In genomic region chr17:28493467-28493866, GRCh38 we compare ENCODE assay signal across 27 cellular contexts. TPM values are rescaled to one million over a fixed set of nuclear protein-coding genes. Genes with fewer than 3 reads are reported as not detected.
DNase-seq lines count a peak whose midpoint lies in the region; ATAC-seq and TF ChIP-seq lines count a peak whose summit lies in the region.
"Had no signal": no experiment of that assay in that cellular context is flagged by ENCODE, and none has a peak within 500 bp of the region (broad histone marks: within the 10 kb centered on the region; RNA-seq: fewer than 3 reads in every experiment).

No MANE protein-coding gene starts in this region.

- H3K9me3 ChIP-seq in BE2C: no peaks in the 10 kb centered on the region
- H3K9me3 ChIP-seq: body of pancreas, gastroesophageal sphincter, thoracic aorta had no signal

- H3K9me3 Mint-ChIP-seq in stimulated activated memory B cell treated with anti-CD40 and anti-IgM and Interleukin-4, amounts not matched to agents 10 μg/mL and 1 μg/mL and 100 μg/mL, for 72 hours: no peaks in the 10 kb centered on the region
- H3K9me3 Mint-ChIP-seq: activated T-cell treated with anti-CD3 and anti-CD28 coated beads, Interleukin-2, amount 50 U/mL, for 4 hours; memory B cell; T-helper 1 cell treated with Interleukin-12 subunit alpha and Interleukin-12 subunit beta and Interleukin-4 antibody, amounts not matched to agents 30 μg/mL and 1 μg/mL, for 36 hours had no signal

- H3K4me3 Mint-ChIP-seq in stimulated activated memory B cell treated with anti-CD40 and anti-IgM and Interleukin-4, amounts not matched to agents 10 μg/mL and 1 μg/mL and 100 μg/mL, for 72 hours: no peak overlapping the region
- H3K4me3 Mint-ChIP-seq: activated CD4-positive, alpha-beta T cell treated with anti-CD3 and anti-CD28 coated beads for 36 hours; activated T-cell treated with anti-CD3 and anti-CD28 coated beads, Interleukin-2, amount 50 U/mL, for 4 hours; memory B cell; T-helper 1 cell treated with Interleukin-12 subunit alpha and Interleukin-12 subunit beta and Interleukin-4 antibody, amounts not matched to agents 30 μg/mL and 1 μg/mL, for 36 hours had no signal

- no peaks in the 10 kb centered on the region for H3K36me3 Mint-ChIP-seq in stimulated activated memory B cell treated with anti-CD40 and anti-IgM and Interleukin-4, amounts not matched to agents 10 μg/mL and 1 μg/mL and 100 μg/mL, for 72 hours
- H3K36me3 Mint-ChIP-seq: memory B cell had no signal

- H3K27me3 Mint-ChIP-seq in stimulated activated memory B cell treated with anti-CD40 and anti-IgM and Interleukin-4, amounts not matched to agents 10 μg/mL and 1 μg/mL and 100 μg/mL, for 72 hours: no peaks in the 10 kb centered on the region

- peak overlapping the region; percentile 34 for H3K27ac Mint-ChIP-seq in stimulated activated memory B cell treated with anti-CD40 and anti-IgM and Interleukin-4, amounts not matched to agents 10 μg/mL and 1 μg/mL and 100 μg/mL, for 72 hours
- H3K27ac Mint-ChIP-seq: activated CD4-positive, alpha-beta T cell treated with anti-CD3 and anti-CD28 coated beads for 36 hours; memory B cell; T-helper 1 cell treated with Interleukin-12 subunit alpha and Interleukin-12 subunit beta and Interleukin-4 antibody, amounts not matched to agents 30 μg/mL and 1 μg/mL, for 36 hours had no signal

- no peak overlapping the region for H3K4me3 ChIP-seq in BE2C (ENCODE audit: low read depth, low read length)
- H3K4me3 ChIP-seq: body of pancreas, gastroesophageal sphincter, SK-N-MC, thoracic aorta had no signal

- TF ChIP-seq CTCF in BE2C (IDR thresholded peaks at IDR 0.05; ENCODE audit: low read depth, low read length): no peak

- DNase-seq in ELR (ENCODE audit: low read depth) (peak; percentile 80), RPMI7951 (ENCODE audit: low read depth) (peak; percentile 33), hepatic stellate cell (ENCODE audit: low spot score) (peak; percentile 74), BE2C (no peak), NCI-H2081 (lab: John Stamatoyannopoulos, UW) (no peak), iPS-NIHi7 (ENCODE audit: extremely low spot score) (no peak)
- DNase-seq: activated CD4-positive, alpha-beta T cell treated with anti-CD3 and anti-CD28 coated beads for 36 hours; activated T-cell treated with anti-CD3 and anti-CD28 coated beads, Interleukin-2, amount 50 U/mL, for 4 hours; body of pancreas; DMS53; effector CD4-positive, alpha-beta T cell; Kasumi-1; kidney glomerular epithelial cell; NCI-H1048; NCI-H187 treated with DMSO at 0.1 percent for 48 hours; RPMI8226; stimulated activated CD4-positive, alpha-beta T cell treated with anti-CD3 and anti-CD28 coated beads, Interleukin-4, amount 100 ng/mL, for 24 hours; stimulated activated naive CD4-positive, alpha-beta T cell treated with Interleukin-2 at 50 U/mL for 16 hours had no signal

- no peak for ATAC-seq in stimulated activated memory B cell treated with anti-CD40 and anti-IgM and Interleukin-4, amounts not matched to agents 10 μg/mL and 1 μg/mL and 100 μg/mL, for 72 hours
- ATAC-seq: activated CD4-positive, alpha-beta T cell treated with anti-CD3 and anti-CD28 coated beads for 36 hours; activated T-cell treated with anti-CD3 and anti-CD28 coated beads, Interleukin-2, amount 50 U/mL, for 4 hours; body of pancreas; gastroesophageal sphincter had no signal

- no peaks in the 10 kb centered on the region for H3K4me1 ChIP-seq in BE2C
- H3K4me1 ChIP-seq: gastroesophageal sphincter had no signal

- H3K27me3 ChIP-seq in BE2C: no peaks in the 10 kb centered on the region
- H3K27me3 ChIP-seq: body of pancreas had no signal

- no peaks in the 10 kb centered on the region for H3K36me3 ChIP-seq in BE2C
- H3K36me3 ChIP-seq: gastroesophageal sphincter, thoracic aorta had no signal

- peaks cover 10% of the 10 kb centered on the region for H3K4me1 Mint-ChIP-seq in stimulated activated memory B cell treated with anti-CD40 and anti-IgM and Interleukin-4, amounts not matched to agents 10 μg/mL and 1 μg/mL and 100 μg/mL, for 72 hours
- H3K4me1 Mint-ChIP-seq: activated CD4-positive, alpha-beta T cell treated with anti-CD3 and anti-CD28 coated beads for 36 hours had no signal

RNA-seq across cellular contexts. Expression of gene FOXN1, which starts 12.7 kb away (rescaled TPM):
- total RNA-seq in RPMI7951 (2014; rRNA removed; shearing (Covaris generic)): not detected in 2 replicates
- polyA plus RNA-seq in BE2C (2012; ENCODE audit: insufficient read depth, insufficient read length, low read depth): not detected
- total RNA-seq: activated CD4-positive, alpha-beta T cell treated with anti-CD3 and anti-CD28 coated beads for 36 hours; activated T-cell treated with anti-CD3 and anti-CD28 coated beads, Interleukin-2, amount 50 U/mL, for 4 hours; H1; myocyte; osteocyte; thoracic aorta had no signal
- polyA plus RNA-seq: H1 had no signal

RNA-seq across cellular contexts. Expression of gene SLC13A2, which starts 20.0 kb away (rescaled TPM):
- total RNA-seq in RPMI7951 (2014; rRNA removed; shearing (Covaris generic)): not detected in 2 replicates
- polyA plus RNA-seq in BE2C (2012; ENCODE audit: insufficient read depth, insufficient read length, low read depth): not detected
- total RNA-seq: activated CD4-positive, alpha-beta T cell treated with anti-CD3 and anti-CD28 coated beads for 36 hours; activated T-cell treated with anti-CD3 and anti-CD28 coated beads, Interleukin-2, amount 50 U/mL, for 4 hours; H1; myocyte; osteocyte; thoracic aorta had no signal
- polyA plus RNA-seq: H1 had no signal

RNA-seq across cellular contexts. Expression of gene UNC119, which starts 59.0 kb away (rescaled TPM):
- total RNA-seq in RPMI7951 (2014; rRNA removed; shearing (Covaris generic)): 21.7 and 24.7 TPM in 2 replicates
- 22.6 TPM for polyA plus RNA-seq in BE2C (2012; ENCODE audit: insufficient read depth, insufficient read length, low read depth)

Comparison
In these comparisons a context has a peak if more than half of its experiments do, and no peak if none do; other contexts are left out.
1. DNase-seq: peak in ELR (single experiment), RPMI7951 (single experiment) and hepatic stellate cell (single experiment); none in BE2C (single experiment), NCI-H2081 (0 of 2) and iPS-NIHi7 (single experiment).